In genomic region chr20:50613438-50614169, GRCh38 we compare ENCODE assay signal across 23 cellular contexts.
"Had no signal": no experiment of that assay in that cellular context is flagged by ENCODE, and none has a peak within 500 bp of the region (broad histone marks: within the 10 kb centered on the region; RNA-seq: fewer than 3 reads in every experiment).

No MANE protein-coding gene starts in this region.

- H3K27ac ChIP-seq: coronary artery, foreskin keratinocyte, left ventricle myocardium inferior, lower lobe of right lung, parathyroid adenoma, prostate gland, sigmoid colon, skin epidermis, stomach, thoracic aorta, transverse colon had no signal

- H3K36me3 Mint-ChIP-seq: immature natural killer cell; memory B cell; naive thymus-derived CD4-positive, alpha-beta T cell; stimulated activated naive B cell treated with anti-CD40 and anti-IgM and Interleukin-4, amounts not matched to agents 10 μg/mL and 1 μg/mL and 100 μg/mL, for 72 hours had no signal

- H3K27me3 ChIP-seq: foreskin keratinocyte, sigmoid colon, transverse colon had no signal

- H2AFZ ChIP-seq: parathyroid adenoma had no signal

- DNase-seq: effector CD4-positive, alpha-beta T cell; endodermal cell; erythroblast; foreskin keratinocyte; immature natural killer cell; left ventricle myocardium inferior; lower lobe of right lung; naive thymus-derived CD4-positive, alpha-beta T cell; nephron progenitor cell; sigmoid colon; stimulated activated CD4-positive, alpha-beta T cell treated with anti-CD3 and anti-CD28 coated beads, Interleukin-2, amount 100 ng/mL, for 24 hours; stimulated activated CD4-positive, alpha-beta T cell treated with anti-CD3 and anti-CD28 coated beads, Interleukin-4, amount 100 ng/mL, for 4 hours; stimulated activated naive B cell treated with anti-CD40 and anti-IgM and Interleukin-4, amounts not matched to agents 10 μg/mL and 1 μg/mL and 100 μg/mL, for 72 hours; stomach; transverse colon had no signal

- H3K4me1 ChIP-seq: foreskin keratinocyte, lower lobe of right lung, parathyroid adenoma, prostate gland, sigmoid colon, stomach, transverse colon had no signal

- H3K4me1 Mint-ChIP-seq: immature natural killer cell; memory B cell; stimulated activated naive B cell treated with anti-CD40 and anti-IgM and Interleukin-4, amounts not matched to agents 10 μg/mL and 1 μg/mL and 100 μg/mL, for 72 hours had no signal

- H3K9me3 ChIP-seq: left ventricle myocardium inferior, lower lobe of right lung, prostate gland, sigmoid colon, stomach, thoracic aorta, transverse colon had no signal

- H3K4me3 ChIP-seq: coronary artery, left ventricle myocardium inferior, lower lobe of right lung, prostate gland, sigmoid colon, skin epidermis, stomach, thoracic aorta, transverse colon had no signal

- H3K27ac Mint-ChIP-seq: endodermal cell; immature natural killer cell; memory B cell; naive thymus-derived CD4-positive, alpha-beta T cell; nephron progenitor cell; stimulated activated naive B cell treated with anti-CD40 and anti-IgM and Interleukin-4, amounts not matched to agents 10 μg/mL and 1 μg/mL and 100 μg/mL, for 72 hours had no signal

- ATAC-seq: foreskin keratinocyte; lower lobe of right lung; naive thymus-derived CD4-positive, alpha-beta T cell; stimulated activated naive B cell treated with anti-CD40 and anti-IgM and Interleukin-4, amounts not matched to agents 10 μg/mL and 1 μg/mL and 100 μg/mL, for 72 hours had no signal

- H3K27me3 Mint-ChIP-seq: naive thymus-derived CD4-positive, alpha-beta T cell had no signal

- H3K9me3 Mint-ChIP-seq: endodermal cell; memory B cell; naive thymus-derived CD4-positive, alpha-beta T cell; nephron progenitor cell; stimulated activated naive B cell treated with anti-CD40 and anti-IgM and Interleukin-4, amounts not matched to agents 10 μg/mL and 1 μg/mL and 100 μg/mL, for 72 hours had no signal

- H3K36me3 ChIP-seq: left ventricle myocardium inferior, lower lobe of right lung, prostate gland, thoracic aorta, transverse colon had no signal

- H3K79me2 ChIP-seq: parathyroid adenoma had no signal

- H3K4me3 Mint-ChIP-seq: endodermal cell; immature natural killer cell; memory B cell; naive thymus-derived CD4-positive, alpha-beta T cell; nephron progenitor cell; stimulated activated naive B cell treated with anti-CD40 and anti-IgM and Interleukin-4, amounts not matched to agents 10 μg/mL and 1 μg/mL and 100 μg/mL, for 72 hours had no signal

- FAIRE-seq: endothelial cell of umbilical vein, keratinocyte had no signal

- H3K9ac ChIP-seq: parathyroid adenoma had no signal
